ENCODE assay signal across 23 cellular contexts in the genomic region with DNA sequence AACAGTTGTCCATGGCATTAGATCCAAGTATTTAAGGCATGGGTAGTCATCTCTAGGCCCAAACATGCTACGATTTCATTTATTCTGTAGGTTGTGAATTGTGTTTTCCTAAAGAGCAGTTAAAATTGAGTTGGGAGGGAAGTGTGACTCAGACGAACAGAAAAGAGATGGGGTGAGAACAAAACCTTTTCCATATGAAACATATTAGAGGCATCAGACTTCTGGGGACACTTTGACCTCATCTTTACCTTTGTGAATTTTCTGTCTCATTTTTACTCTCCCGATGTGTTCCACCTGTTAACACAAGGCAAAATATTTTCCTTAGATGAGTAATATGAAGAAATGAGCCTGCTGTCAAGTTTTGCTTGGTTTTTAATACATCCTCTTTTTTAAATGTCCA.
A peak's percentile ranks its signal among the peaks of the same experiment; 100 is the strongest.
DNase-seq lines count a peak whose midpoint lies in the region; ATAC-seq and TF ChIP-seq lines count a peak whose summit lies in the region.
"Had no signal": no experiment of that assay in that cellular context is flagged by ENCODE, and none has a peak within 500 bp of the region (broad histone marks: within the 10 kb centered on the region; RNA-seq: fewer than 3 reads in every experiment).

No MANE protein-coding gene starts in this region.

- H3K36me3 ChIP-seq in IMR-90 (ENCODE audit: control insufficient read depth, insufficient read depth, low read length) (no peaks in the 10 kb centered on the region), Karpas-422 (ENCODE audit: insufficient read depth, low read length) (no peaks in the 10 kb centered on the region)
- H3K36me3 ChIP-seq: BLaER1 had no signal

- BruUV-seq in IMR-90 (replicated peaks; lab: Mats Ljungman, UMichigan), result no TSS peak

- peaks cover 11% of the 10 kb centered on the region for H3K4me1 ChIP-seq in IMR-90 (ENCODE audit: control insufficient read depth, insufficient read depth, low read length)
- no peaks in the 10 kb centered on the region for H3K4me1 ChIP-seq in Karpas-422 (ENCODE audit: low read length)
- H3K4me1 ChIP-seq: BLaER1 had no signal

- dilution Hi-C loops in IMR-90 (cut with HindIII; ENCODE audit: low sequenced_read_pairs, unreplicated experiment), result no loop called here

- H4K5ac ChIP-seq in IMR-90 (ENCODE audit: low read depth, low read length), result no peak overlapping the region

- CTCF ChIA-PET in activated CD4-positive, alpha-beta memory T cell treated with anti-CD3 and anti-CD28 coated beads for 36 hours (lab: Charles Lee), result no interaction called here
- CTCF ChIA-PET in activated CD4-positive, alpha-beta memory T cell treated with anti-CD3 and anti-CD28 coated beads, Interleukin-2, amount 10 ng/mL, durations not matched to agents 7 days and 5 days (lab: Charles Lee), result no interaction called here
- CTCF ChIA-PET in IMR-90 (lab: Yijun Ruan, JAX), result no interaction called here

- no peak overlapping the region for H3K9ac ChIP-seq in IMR-90 (ENCODE audit: low read depth, low read length)
- no peak overlapping the region for H3K9ac ChIP-seq in Karpas-422 (ENCODE audit: low read length)
- H3K9ac ChIP-seq: BLaER1 had no signal

- H3K4ac ChIP-seq in IMR-90 (ENCODE audit: low read depth, low read length), result no peak overlapping the region

- H3K56ac ChIP-seq in IMR-90 (ENCODE audit: extremely low read depth, insufficient read depth, low read length), result no peak overlapping the region

- no peak overlapping the region for H3K23ac ChIP-seq in IMR-90 (ENCODE audit: low read depth, low read length)

- intact Hi-C loops in activated CD4-positive, alpha-beta memory T cell treated with anti-CD3 and anti-CD28 coated beads for 36 hours (cut with micrococcal nuclease), result no loop called here
- intact Hi-C loops in IMR-90 (cut with micrococcal nuclease), result loop anchor here (5.0 kb wide), 1 partner anchor 47 kb away; no protein-coding TSS in a partner anchor

- no peaks in the 10 kb centered on the region for H3K27me3 Mint-ChIP-seq in activated CD4-positive, alpha-beta memory T cell treated with anti-CD3 and anti-CD28 coated beads for 36 hours
- no peaks in the 10 kb centered on the region for H3K27me3 Mint-ChIP-seq in activated CD4-positive, alpha-beta memory T cell treated with anti-CD3 and anti-CD28 coated beads, Interleukin-2, amount 10 ng/mL, durations not matched to agents 7 days and 5 days
- H3K27me3 Mint-ChIP-seq in chondrocyte (ENCODE audit: low read depth) (no peaks in the 10 kb centered on the region), nephron (ENCODE audit: low read depth) (no peaks in the 10 kb centered on the region)
- H3K27me3 Mint-ChIP-seq: CD4-positive, alpha-beta memory T cell had no signal

- no peak for DNase-seq in activated CD4-positive, alpha-beta memory T cell treated with anti-CD3 and anti-CD28 coated beads for 36 hours
- no peak for DNase-seq in activated CD4-positive, alpha-beta memory T cell treated with anti-CD3 and anti-CD28 coated beads, Interleukin-2, amount 10 ng/mL, durations not matched to agents 7 days and 5 days
- DNase-seq in IMR-90 (no peak), chondrocyte (ENCODE audit: low spot score) (no peak), erythroblast (lab: John Stamatoyannopoulos, UW) (no peak), Karpas-422 (no peak)
- DNase-seq: 8988T; CD4-positive, alpha-beta memory T cell; DMS153; GDM1; KG1; NCI-H1417; NCI-H187; NCI-H2227 treated with DMSO at 0.1 percent for 48 hours; NCI-H510A treated with DMSO at 0.1 percent for 48 hours; NCI-H774; OCI-M1; Right ventricle myocardium superior had no signal

- in situ Hi-C loops in IMR-90 (cut with MboI; ENCODE audit: low sequenced_read_pairs), result no loop called here

- H3K79me2 ChIP-seq in Karpas-422 (ENCODE audit: low read length), result no peaks in the 10 kb centered on the region

- H4K8ac ChIP-seq in IMR-90 (ENCODE audit: low read depth in 2 of 2, low read length in 2 of 2), result peak overlapping the region in 1 of 2 experiments; percentile 59; a peak in 1 of 4 replicates

- H2BK20ac ChIP-seq in IMR-90 (ENCODE audit: low read depth, low read length), result peak overlapping the region; percentile 50; the same call in 1 of the 2 replicates

- POLR2A ChIA-PET in activated CD4-positive, alpha-beta memory T cell treated with anti-CD3 and anti-CD28 coated beads for 36 hours (lab: Charles Lee), result no interaction called here
- POLR2A ChIA-PET in activated CD4-positive, alpha-beta memory T cell treated with anti-CD3 and anti-CD28 coated beads, Interleukin-2, amount 10 ng/mL, durations not matched to agents 7 days and 5 days (lab: Charles Lee), result no interaction called here
- POLR2A ChIA-PET in IMR-90 (lab: Charles Lee; ENCODE audit: unreplicated experiment), result no interaction called here

- WGBS in IMR-90 (ENCODE audit: extremely low coverage in 2 of 2, insufficient read length in 1 of 2), 2 experiments, result no CpG with 5 or more reads among the region's 3 CpGs

- no peak overlapping the region for H2BK5ac ChIP-seq in IMR-90 (ENCODE audit: low read depth, low read length, poor library complexity, severe bottlenecking)

- TF ChIP-seq CTCF in IMR-90 (conservative IDR thresholded peaks at IDR 0.05; ENCODE audit: low read depth, low read length) (no peak), chondrocyte (IDR thresholded peaks at IDR 0.05) (no peak), nephron (IDR thresholded peaks at IDR 0.05; ENCODE audit: unreplicated experiment in 3 of 3) (no peak)

- no peak overlapping the region for H3K4me3 Mint-ChIP-seq in activated CD4-positive, alpha-beta memory T cell treated with anti-CD3 and anti-CD28 coated beads for 36 hours
- no peak overlapping the region for H3K4me3 Mint-ChIP-seq in activated CD4-positive, alpha-beta memory T cell treated with anti-CD3 and anti-CD28 coated beads, Interleukin-2, amount 10 ng/mL, durations not matched to agents 7 days and 5 days
- H3K4me3 Mint-ChIP-seq in chondrocyte (ENCODE audit: unreplicated experiment), result no peak overlapping the region
- H3K4me3 Mint-ChIP-seq in nephron, result no peak overlapping the region
- H3K4me3 Mint-ChIP-seq: CD4-positive, alpha-beta memory T cell had no signal

- H2AFZ ChIP-seq in IMR-90 (replicated peaks; ENCODE audit: low read length, poor library complexity) (no peak overlapping the region), Karpas-422 (ENCODE audit: low read length) (no peak overlapping the region)

- peak overlapping the region; percentile 71; the same call in 1 of the 2 replicates for H2BK120ac ChIP-seq in IMR-90 (ENCODE audit: low read depth, low read length)

- H2AK5ac ChIP-seq in IMR-90 (ENCODE audit: low read depth, low read length), result no peak overlapping the region

- H3K18ac ChIP-seq in IMR-90 (ENCODE audit: low read depth, low read length), result peak overlapping the region; percentile 30; the same call in 1 of the 2 replicates

- H3K27ac Mint-ChIP-seq in activated CD4-positive, alpha-beta memory T cell treated with anti-CD3 and anti-CD28 coated beads for 36 hours, result peak overlapping the region; percentile 45
- no peak overlapping the region for H3K27ac Mint-ChIP-seq in activated CD4-positive, alpha-beta memory T cell treated with anti-CD3 and anti-CD28 coated beads, Interleukin-2, amount 10 ng/mL, durations not matched to agents 7 days and 5 days
- peak overlapping the region; percentile 28 for H3K27ac Mint-ChIP-seq in chondrocyte (ENCODE audit: unreplicated experiment)
- H3K27ac Mint-ChIP-seq in nephron, result peak overlapping the region in 2 of 3 experiments; percentile 24 to 70
- H3K27ac Mint-ChIP-seq: CD4-positive, alpha-beta memory T cell had no signal

- H3K4me2 ChIP-seq in IMR-90 (ENCODE audit: low read depth, low read length), result no peak overlapping the region
- H3K4me2 ChIP-seq in Karpas-422 (ENCODE audit: low read depth, low read length, poor library complexity, severe bottlenecking), result no peak overlapping the region
- H3K4me2 ChIP-seq: BLaER1 had no signal

- 0 out of 4 replicates have a peak, but pooled peaks cover 0 to 10% of the 10 kb centered on the region in 2 experiments for H3K79me1 ChIP-seq in IMR-90 (ENCODE audit: low read depth in 1 of 2, low read length in 2 of 2)

- H3K9me1 ChIP-seq in IMR-90 (ENCODE audit: insufficient read depth, low read length), result peaks cover 4% of the 10 kb centered on the region; the same call in 1 of the 2 replicates

- H2BK15ac ChIP-seq in IMR-90 (ENCODE audit: low read depth, low read length), result peak overlapping the region; percentile 60; the same call in 2 of the 3 replicates

- no peaks in the 10 kb centered on the region for H3K27me3 ChIP-seq in IMR-90 (ENCODE audit: control insufficient read depth, insufficient read depth, low read length)
- H3K27me3 ChIP-seq in Karpas-422 (ENCODE audit: low read length), result no peaks in the 10 kb centered on the region
- H3K27me3 ChIP-seq: BLaER1 had no signal

- TF ChIP-seq RAD21 in IMR-90 (IDR thresholded peaks at IDR 0.05; ENCODE audit: low read length), result no peak

- no peak for ATAC-seq in IMR-90 (ENCODE audit: low read depth)
- ATAC-seq in esophagus mucosa, result no peak
- ATAC-seq: HCT116, HepG2 had no signal

- H3K4me3 ChIP-seq in IMR-90 (ENCODE audit: insufficient read depth, low read depth, low read length), result no peak overlapping the region
- no peak overlapping the region for H3K4me3 ChIP-seq in Karpas-422 (ENCODE audit: low read length)
- H3K4me3 ChIP-seq: BLaER1 had no signal

- H3K4me1 Mint-ChIP-seq in activated CD4-positive, alpha-beta memory T cell treated with anti-CD3 and anti-CD28 coated beads for 36 hours (ENCODE audit: low read depth), result peaks cover 10% of the 10 kb centered on the region
- H3K4me1 Mint-ChIP-seq in activated CD4-positive, alpha-beta memory T cell treated with anti-CD3 and anti-CD28 coated beads, Interleukin-2, amount 10 ng/mL, durations not matched to agents 7 days and 5 days, result peaks cover 15% of the 10 kb centered on the region
- peaks cover 26% of the 10 kb centered on the region for H3K4me1 Mint-ChIP-seq in chondrocyte (ENCODE audit: low read depth)
- peaks cover 18% of the 10 kb centered on the region for H3K4me1 Mint-ChIP-seq in nephron
- H3K4me1 Mint-ChIP-seq: CD4-positive, alpha-beta memory T cell had no signal

- peaks cover 2% of the 10 kb centered on the region for H3K9me3 Mint-ChIP-seq in activated CD4-positive, alpha-beta memory T cell treated with anti-CD3 and anti-CD28 coated beads for 36 hours
- peaks cover 7% of the 10 kb centered on the region for H3K9me3 Mint-ChIP-seq in activated CD4-positive, alpha-beta memory T cell treated with anti-CD3 and anti-CD28 coated beads, Interleukin-2, amount 10 ng/mL, durations not matched to agents 7 days and 5 days
- H3K9me3 Mint-ChIP-seq in chondrocyte (ENCODE audit: low read depth), result peaks cover 8% of the 10 kb centered on the region
- peaks cover 10% of the 10 kb centered on the region for H3K9me3 Mint-ChIP-seq in nephron

- TF ChIP-seq POLR2A in IMR-90 (IDR thresholded peaks at IDR 0.05; ENCODE audit: low read depth, low read length), result no peak
- TF ChIP-seq POLR2A in erythroblast (IDR thresholded peaks at IDR 0.05; ENCODE audit: low read length), result no peak

- H3K9me3 ChIP-seq in IMR-90 (ENCODE audit: control insufficient read depth, insufficient read depth, low read length) (no peaks in the 10 kb centered on the region), Karpas-422 (ENCODE audit: low read length) (no peaks in the 10 kb centered on the region)

- H3K9me2 ChIP-seq in Karpas-422 (replicated peaks; ENCODE audit: insufficient read depth, low read length), result no peaks in the 10 kb centered on the region

- H4K91ac ChIP-seq in IMR-90 (ENCODE audit: insufficient read depth, low read depth, low read length), result no peak overlapping the region

- H3K36me3 Mint-ChIP-seq in activated CD4-positive, alpha-beta memory T cell treated with anti-CD3 and anti-CD28 coated beads for 36 hours, result no peaks in the 10 kb centered on the region
- no peaks in the 10 kb centered on the region for H3K36me3 Mint-ChIP-seq in activated CD4-positive, alpha-beta memory T cell treated with anti-CD3 and anti-CD28 coated beads, Interleukin-2, amount 10 ng/mL, durations not matched to agents 7 days and 5 days (ENCODE audit: low read depth)
- H3K36me3 Mint-ChIP-seq in chondrocyte (ENCODE audit: low read depth), result no peaks in the 10 kb centered on the region
- no peaks in the 10 kb centered on the region for H3K36me3 Mint-ChIP-seq in nephron (ENCODE audit: low read depth)
- H3K36me3 Mint-ChIP-seq: CD4-positive, alpha-beta memory T cell had no signal

- H2AK9ac ChIP-seq in IMR-90 (replicated peaks; ENCODE audit: low read depth, low read length, poor library complexity), result no peak overlapping the region

- no peaks in the 10 kb centered on the region for H4K20me1 ChIP-seq in IMR-90 (ENCODE audit: insufficient read depth, low read length)
- H4K20me1 ChIP-seq in Karpas-422 (ENCODE audit: insufficient read depth, low read depth, low read length), result no peaks in the 10 kb centered on the region
- H4K20me1 ChIP-seq: BLaER1 had no signal

- H3K14ac ChIP-seq in IMR-90 (replicated peaks; ENCODE audit: low read depth, low read length), result peak overlapping the region; percentile 79; the same call in 1 of the 2 replicates

- H3K27ac ChIP-seq in IMR-90 (ENCODE audit: insufficient read depth, low read length) (no peak overlapping the region), Karpas-422 (ENCODE audit: low read length) (no peak overlapping the region)
- H3K27ac ChIP-seq: BLaER1 had no signal
